ENCODE assay signal across 26 cellular contexts in the genomic region with DNA sequence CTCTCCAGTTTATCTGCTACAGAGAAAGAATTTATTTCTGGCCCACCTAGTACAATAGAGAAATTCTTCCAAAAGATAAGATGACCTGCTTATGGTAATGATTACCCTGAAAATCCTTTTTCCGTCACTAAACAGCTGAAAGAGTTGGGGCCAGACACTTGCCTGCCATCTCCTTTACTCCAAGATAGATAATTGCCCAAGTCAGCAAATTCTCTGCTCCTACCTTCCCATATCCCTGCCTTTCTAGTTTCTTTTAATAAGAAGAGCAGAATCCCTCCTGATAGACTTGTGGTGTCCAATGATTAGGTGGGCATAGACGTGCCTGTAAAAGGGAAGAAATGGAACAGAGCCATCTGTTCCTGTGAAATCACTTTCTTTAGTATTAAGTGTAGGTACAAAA. TPM values are rescaled to one million over a fixed set of nuclear protein-coding genes. Genes with fewer than 3 reads are reported as not detected.
"Had no signal": no experiment of that assay in that cellular context is flagged by ENCODE, and none has a peak within 500 bp of the region (broad histone marks: within the 10 kb centered on the region; RNA-seq: fewer than 3 reads in every experiment).

No MANE protein-coding gene starts in this region.

- H3K9me3 ChIP-seq: SJSA1 had no signal

- H3K4me3 Mint-ChIP-seq: IgD-negative memory B cell had no signal

- H3K4me1 ChIP-seq: SJSA1 had no signal

- H3K27ac ChIP-seq: HL-60, SJSA1, SK-N-MC had no signal

- H3K4me3 ChIP-seq: SJSA1, SK-N-MC had no signal

- H3K27me3 Mint-ChIP-seq: IgD-negative memory B cell had no signal

- H3K9me3 Mint-ChIP-seq: IgD-negative memory B cell had no signal

- FAIRE-seq: HTR-8/SVneo, RCC 7860 had no signal

- H3K27ac Mint-ChIP-seq: IgD-negative memory B cell had no signal

- DNase-seq: KBM-7, MV-4-11, NCI-H1048, NCI-H1105, NCI-H1417 treated with DMSO at 0.1 percent for 48 hours, NCI-H146, NCI-H1694 treated with DMSO at 0.1 percent for 48 hours, NCI-H1930, NCI-H2081, NCI-H2107, NCI-H226, NCI-H446, NCI-H510A, NCI-H524 treated with DMSO at 0.1 percent for 48 hours, NCI-H69, NCI-H774, Right ventricle myocardium superior, RPMI8226, SIG-M5 had no signal

- H3K27me3 ChIP-seq: SJSA1 had no signal

RNA-seq across cellular contexts. Expression of gene CHRNG, which starts 39.2 kb away (rescaled TPM):
- total RNA-seq: MCF 10A, Right ventricle myocardium superior, SJSA1 had no signal
- polyA plus RNA-seq: IgD-negative memory B cell had no signal

RNA-seq across cellular contexts. Expression of gene CHRND, which starts 52.7 kb away (rescaled TPM):
- total RNA-seq: MCF 10A, Right ventricle myocardium superior, SJSA1 had no signal
- polyA plus RNA-seq: IgD-negative memory B cell had no signal

RNA-seq across cellular contexts. Expression of gene EFHD1, which starts 54.7 kb away (rescaled TPM):
- total RNA-seq: MCF 10A had no signal
